ENCODE assay signal across 8 cellular contexts in genomic region chr7:26278769-26279168, GRCh38. TPM values are rescaled to one million over a fixed set of nuclear protein-coding genes. Genes with fewer than 3 reads are reported as not detected.
DNase-seq lines count a peak whose midpoint lies in the region; ATAC-seq and TF ChIP-seq lines count a peak whose summit lies in the region.

No MANE protein-coding gene starts in this region.

- H3K9me3 Mint-ChIP-seq in activated CD4-positive, alpha-beta T cell treated with anti-CD3 and anti-CD28 coated beads, Interleukin-2, amount 10 ng/mL, durations not matched to agents 7 days and 5 days: no peaks in the 10 kb centered on the region

- H3K27me3 Mint-ChIP-seq in activated CD4-positive, alpha-beta T cell treated with anti-CD3 and anti-CD28 coated beads, Interleukin-2, amount 10 ng/mL, durations not matched to agents 7 days and 5 days: no peaks in the 10 kb centered on the region

- POLR2A ChIA-PET in activated CD4-positive, alpha-beta T cell treated with anti-CD3 and anti-CD28 coated beads, Interleukin-2, amount 10 ng/mL, durations not matched to agents 7 days and 5 days (lab: Charles Lee): no interaction called here

- H3K4me1 ChIP-seq in body of pancreas: no peaks in the 10 kb centered on the region

- H3K4me3 ChIP-seq in body of pancreas (no peak overlapping the region), retinal pigment epithelial cell (ENCODE audit: low read length) (no peak overlapping the region)

- 18 to 30% methylated on average over 1 of the region's 1 CpG for WGBS in body of pancreas, 2 donors

- no peaks in the 10 kb centered on the region for H3K9me3 ChIP-seq in body of pancreas

- CTCF ChIA-PET in activated CD4-positive, alpha-beta T cell treated with anti-CD3 and anti-CD28 coated beads, Interleukin-2, amount 10 ng/mL, durations not matched to agents 7 days and 5 days (lab: Charles Lee): interaction anchor here (1.3 kb wide), 1 partner anchor 190 kb away, joined by 3 read pairs; no protein-coding TSS in a partner anchor

- DNase-seq in activated CD4-positive, alpha-beta T cell treated with anti-CD3 and anti-CD28 coated beads, Interleukin-2, amount 10 ng/mL, durations not matched to agents 7 days and 5 days: no peak
- no peak for DNase-seq in activated CD4-positive, alpha-beta T cell treated with anti-CD3 and anti-CD28 coated beads, Interleukin-2, amount 50 U/mL, for 48 hours
- peak; percentile 16 for DNase-seq in NCI-H1105 (lab: John Stamatoyannopoulos, UW)
- peak in 1 of 4 donors; percentile 12 for DNase-seq in body of pancreas
- no peak for DNase-seq in retinal pigment epithelial cell (ENCODE audit: low read depth)
- DNase-seq in inferior parietal cortex (ENCODE audit: extremely low spot score): no peak

- TF ChIP-seq POLR2A in body of pancreas (IDR thresholded peaks at IDR 0.05): no peak

- intact Hi-C loops in body of pancreas (cut with DNase I): no loop called here

- peak; percentile 47 for ATAC-seq in body of pancreas
- ATAC-seq in HG03378 (IDR thresholded peaks at IDR 0.05; ENCODE audit: unreplicated experiment): no peak
- no peak for ATAC-seq in HG02981 (IDR thresholded peaks at IDR 0.05; ENCODE audit: unreplicated experiment)

- H3K4me3 Mint-ChIP-seq in activated CD4-positive, alpha-beta T cell treated with anti-CD3 and anti-CD28 coated beads, Interleukin-2, amount 10 ng/mL, durations not matched to agents 7 days and 5 days: peak overlapping the region; percentile 56

- TF ChIP-seq CTCF in body of pancreas (IDR thresholded peaks at IDR 0.05) (peak in 4 of 7 experiments; percentile 25 to 51 (median 40)), retinal pigment epithelial cell (conservative IDR thresholded peaks at IDR 0.05; ENCODE audit: low read depth, low read length) (peak; percentile 47)

- peaks cover 21% of the 10 kb centered on the region for H3K4me1 Mint-ChIP-seq in activated CD4-positive, alpha-beta T cell treated with anti-CD3 and anti-CD28 coated beads, Interleukin-2, amount 10 ng/mL, durations not matched to agents 7 days and 5 days

- H3K27me3 ChIP-seq in body of pancreas: no peaks in the 10 kb centered on the region

- no peaks in the 10 kb centered on the region for H3K36me3 Mint-ChIP-seq in activated CD4-positive, alpha-beta T cell treated with anti-CD3 and anti-CD28 coated beads, Interleukin-2, amount 10 ng/mL, durations not matched to agents 7 days and 5 days (ENCODE audit: low read depth)

- H3K36me3 ChIP-seq in body of pancreas (replicated peaks in 1 of 2; ENCODE audit: insufficient read depth in 1 of 2, low read depth in 2 of 2): no peaks in the 10 kb centered on the region

- no peak overlapping the region for H3K27ac ChIP-seq in body of pancreas

- no peak overlapping the region for H3K27ac Mint-ChIP-seq in activated CD4-positive, alpha-beta T cell treated with anti-CD3 and anti-CD28 coated beads, Interleukin-2, amount 10 ng/mL, durations not matched to agents 7 days and 5 days

RNA-seq across cellular contexts. Expression of gene SNX10, which starts 12.9 kb away (rescaled TPM):
- 10 to 100 TPM; 28.1 to 28.9 TPM for total RNA-seq in activated CD4-positive, alpha-beta T cell treated with anti-CD3 and anti-CD28 coated beads, Interleukin-2, amount 10 ng/mL, durations not matched to agents 7 days and 5 days
- total RNA-seq in body of pancreas: 1 to 10 TPM; 1.3 to 6.7 TPM
